ENCODE assay signal across 11 cellular contexts in the genomic region with DNA sequence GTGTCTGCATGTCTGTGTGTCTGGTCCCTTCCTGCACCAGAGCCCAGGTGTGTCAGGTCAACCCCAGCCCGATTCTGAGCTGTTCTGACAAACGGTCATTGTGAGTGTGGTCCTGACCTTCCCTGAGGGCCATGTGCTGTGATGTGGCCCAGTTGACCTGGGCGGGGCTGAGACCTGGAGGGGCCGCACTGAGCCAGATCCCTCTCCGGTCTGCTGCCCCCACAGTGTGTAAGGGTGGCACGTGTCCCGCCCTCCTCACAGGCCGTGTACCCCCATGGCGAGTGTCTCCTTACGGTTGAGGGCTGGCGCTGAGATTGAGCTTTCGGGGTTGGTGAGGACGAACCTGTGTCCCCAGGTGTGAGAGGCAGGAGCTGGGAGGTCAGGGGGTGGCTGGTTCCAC.
"Had no signal": no experiment of that assay in that cellular context is flagged by ENCODE, and none has a peak within 500 bp of the region (broad histone marks: within the 10 kb centered on the region; RNA-seq: fewer than 3 reads in every experiment).

No MANE protein-coding gene starts in this region.

- H3K36me3 ChIP-seq: stomach, thoracic aorta had no signal

- H3K4me1 ChIP-seq: foreskin keratinocyte had no signal

- DNase-seq: activated B cell treated with CpG ODN at 0.5 μM for 24 hours; activated CD4-positive, alpha-beta T cell treated with anti-CD3 and anti-CD28 coated beads, Interleukin-2, amount 10 ng/mL, durations not matched to agents 24 days and 14 days; activated gamma-delta T cell treated with Interleukin-2 at 50 U/mL for 16 hours; activated T-cell treated with anti-CD3 and anti-CD28 coated beads, Interleukin-2, amount 50 U/mL, for 1 hour; foreskin keratinocyte; stimulated activated CD4-positive, alpha-beta T cell treated with anti-CD3 and anti-CD28 coated beads, Interleukin-4, amount 100 ng/mL, for 1 hour; stomach had no signal

- H3K9me3 Mint-ChIP-seq: activated B cell treated with CpG ODN at 0.5 μM for 24 hours; activated CD4-positive, alpha-beta T cell treated with anti-CD3 and anti-CD28 coated beads, Interleukin-2, amount 10 ng/mL, durations not matched to agents 24 days and 14 days; mesothelial cell of epicardium; T-helper 1 cell treated with Interleukin-12 subunit alpha and Interleukin-12 subunit beta and Interleukin-4 antibody, amounts not matched to agents 30 μg/mL and 1 μg/mL, for 36 hours had no signal

- H3K4me3 Mint-ChIP-seq: activated B cell treated with CpG ODN at 0.5 μM for 24 hours; activated CD4-positive, alpha-beta T cell treated with anti-CD3 and anti-CD28 coated beads, Interleukin-2, amount 10 ng/mL, durations not matched to agents 24 days and 14 days; mesothelial cell of epicardium; T-helper 1 cell treated with Interleukin-12 subunit alpha and Interleukin-12 subunit beta and Interleukin-4 antibody, amounts not matched to agents 30 μg/mL and 1 μg/mL, for 36 hours had no signal

- H3K27ac ChIP-seq: foreskin keratinocyte, stomach, thoracic aorta had no signal

- H3K4me3 ChIP-seq: stomach, thoracic aorta had no signal

- H3K36me3 Mint-ChIP-seq: mesothelial cell of epicardium had no signal

- ATAC-seq: foreskin keratinocyte, left lobe of liver had no signal

- H3K27ac Mint-ChIP-seq: activated B cell treated with CpG ODN at 0.5 μM for 24 hours; activated CD4-positive, alpha-beta T cell treated with anti-CD3 and anti-CD28 coated beads, Interleukin-2, amount 10 ng/mL, durations not matched to agents 24 days and 14 days; mesothelial cell of epicardium; T-helper 1 cell treated with Interleukin-12 subunit alpha and Interleukin-12 subunit beta and Interleukin-4 antibody, amounts not matched to agents 30 μg/mL and 1 μg/mL, for 36 hours had no signal

- H3K9me3 ChIP-seq: stomach, thoracic aorta had no signal
